ENCODE assay signal across 1 cellular context in genomic region chr1:92784639-92785500, GRCh38.
A peak's percentile ranks its signal among the peaks of the same experiment; 100 is the strongest.
TF ChIP-seq lines count a peak whose summit lies in the region.

Gene EVI5, minus strand, starts transcription at chr1:92785108. Its CDS starts 48,562 bp downstream, at chr1:92736546.

TF ChIP-seq in K562, 482 proteins besides CTCF, POLR2A, EP300 and RAD21 (continued from another document and continues in another):
- TF ChIP-seq NFIC (IDR thresholded peaks at IDR 0.05) (peak; percentile 34; the same call in 1 of the 2 replicates), KLF1 (tag; IDR thresholded peaks at IDR 0.05) (no peak), ZNF347 (CRISPR knock-in tag; IDR thresholded peaks at IDR 0.05; ENCODE audit: low read depth) (no peak), FOXO4 (CRISPR knock-in tag; IDR thresholded peaks at IDR 0.05) (0 out of 2 replicates have a peak, but pooled peaks have one; percentile 15), JUN (IDR thresholded peaks at IDR 0.05; ENCODE audit: borderline replicate concordance, low read depth, low read length) (peak; percentile 72; the same call in 1 of the 2 replicates), JUN (CRISPR knock-in tag; IDR thresholded peaks at IDR 0.05; ENCODE audit: borderline replicate concordance) (no peak), ZBTB40 (IDR thresholded peaks at IDR 0.05) (no peak), ZBTB40 (CRISPR knock-in tag; IDR thresholded peaks at IDR 0.05) (peak; percentile 69; the same call in 1 of the 2 replicates), ZNF212 (CRISPR knock-in tag; IDR thresholded peaks at IDR 0.05) (no peak), RFX5 (IDR thresholded peaks at IDR 0.05; ENCODE audit: low read depth, low read length) (no peak), FOXP1 (CRISPR knock-in tag; IDR thresholded peaks at IDR 0.05) (peak; percentile 94), ZNF175 (CRISPR knock-in tag; IDR thresholded peaks at IDR 0.05; ENCODE audit: low read depth) (peak; percentile 72; the same call in 1 of the 2 replicates), GATAD2B (IDR thresholded peaks at IDR 0.05; ENCODE audit: borderline replicate concordance) (peak; percentile 93), ZFP1 (CRISPR knock-in tag; IDR thresholded peaks at IDR 0.05) (no peak), KLF6 (CRISPR knock-in tag; IDR thresholded peaks at IDR 0.05; ENCODE audit: borderline replicate concordance) (no peak), ZNF561 (CRISPR knock-in tag; conservative IDR thresholded peaks at IDR 0.05) (no peak), ZNF133 (CRISPR knock-in tag; IDR thresholded peaks at IDR 0.05) (no peak), CHD1 (IDR thresholded peaks at IDR 0.05; ENCODE audit: low read length) (peak; percentile 77), SREBF1 (IDR thresholded peaks at IDR 0.05; ENCODE audit: borderline replicate concordance, low read depth, low read length) (no peak), ZNF551 (CRISPR knock-in tag; IDR thresholded peaks at IDR 0.05) (no peak), CCNT2 (IDR thresholded peaks at IDR 0.05; ENCODE audit: borderline replicate concordance, extremely low read depth, insufficient read length, low read depth, low read length) (peak; percentile 68), NFYB (IDR thresholded peaks at IDR 0.05; ENCODE audit: extremely low read depth, insufficient read length) (no peak), PHF8 (IDR thresholded peaks at IDR 0.05; ENCODE audit: borderline replicate concordance, low read length) (peak; percentile 92; the same call in 1 of the 2 replicates), THRB (CRISPR knock-in tag; conservative IDR thresholded peaks at IDR 0.05) (no peak; the same call in 1 of the 2 replicates), ZNF655 (CRISPR knock-in tag; IDR thresholded peaks at IDR 0.05) (no peak), BCOR (IDR thresholded peaks at IDR 0.05) (no peak), RREB1 (CRISPR knock-in tag; IDR thresholded peaks at IDR 0.05) (no peak)
- TF ChIP-seq, protein P1, sequence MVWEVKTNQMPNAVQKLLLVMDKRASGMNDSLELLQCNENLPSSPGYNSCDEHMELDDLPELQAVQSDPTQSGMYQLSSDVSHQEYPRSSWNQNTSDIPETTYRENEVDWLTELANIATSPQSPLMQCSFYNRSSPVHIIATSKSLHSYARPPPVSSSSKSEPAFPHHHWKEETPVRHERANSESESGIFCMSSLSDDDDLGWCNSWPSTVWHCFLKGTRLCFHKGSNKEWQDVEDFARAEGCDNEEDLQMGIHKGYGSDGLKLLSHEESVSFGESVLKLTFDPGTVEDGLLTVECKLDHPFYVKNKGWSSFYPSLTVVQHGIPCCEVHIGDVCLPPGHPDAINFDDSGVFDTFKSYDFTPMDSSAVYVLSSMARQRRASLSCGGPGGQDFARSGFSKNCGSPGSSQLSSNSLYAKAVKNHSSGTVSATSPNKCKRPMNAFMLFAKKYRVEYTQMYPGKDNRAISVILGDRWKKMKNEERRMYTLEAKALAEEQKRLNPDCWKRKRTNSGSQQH (CRISPR knock-in tag; IDR thresholded peaks at IDR 0.05): 0 out of 2 replicates have a peak, but pooled peaks have one; percentile 51
- TF ChIP-seq, protein P2, sequence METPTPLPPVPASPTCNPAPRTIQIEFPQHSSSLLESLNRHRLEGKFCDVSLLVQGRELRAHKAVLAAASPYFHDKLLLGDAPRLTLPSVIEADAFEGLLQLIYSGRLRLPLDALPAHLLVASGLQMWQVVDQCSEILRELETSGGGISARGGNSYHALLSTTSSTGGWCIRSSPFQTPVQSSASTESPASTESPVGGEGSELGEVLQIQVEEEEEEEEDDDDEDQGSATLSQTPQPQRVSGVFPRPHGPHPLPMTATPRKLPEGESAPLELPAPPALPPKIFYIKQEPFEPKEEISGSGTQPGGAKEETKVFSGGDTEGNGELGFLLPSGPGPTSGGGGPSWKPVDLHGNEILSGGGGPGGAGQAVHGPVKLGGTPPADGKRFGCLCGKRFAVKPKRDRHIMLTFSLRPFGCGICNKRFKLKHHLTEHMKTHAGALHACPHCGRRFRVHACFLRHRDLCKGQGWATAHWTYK (CRISPR knock-in tag; IDR thresholded peaks at IDR 0.05): peak; percentile 36
- TF ChIP-seq, protein P3, sequence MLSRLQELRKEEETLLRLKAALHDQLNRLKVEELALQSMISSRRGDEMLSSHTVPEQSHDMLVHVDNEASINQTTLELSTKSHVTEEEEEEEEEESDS (CRISPR knock-in tag; IDR thresholded peaks at IDR 0.05): no peak
